10 cellular contexts compared by ENCODE assay signal in the genomic region with DNA sequence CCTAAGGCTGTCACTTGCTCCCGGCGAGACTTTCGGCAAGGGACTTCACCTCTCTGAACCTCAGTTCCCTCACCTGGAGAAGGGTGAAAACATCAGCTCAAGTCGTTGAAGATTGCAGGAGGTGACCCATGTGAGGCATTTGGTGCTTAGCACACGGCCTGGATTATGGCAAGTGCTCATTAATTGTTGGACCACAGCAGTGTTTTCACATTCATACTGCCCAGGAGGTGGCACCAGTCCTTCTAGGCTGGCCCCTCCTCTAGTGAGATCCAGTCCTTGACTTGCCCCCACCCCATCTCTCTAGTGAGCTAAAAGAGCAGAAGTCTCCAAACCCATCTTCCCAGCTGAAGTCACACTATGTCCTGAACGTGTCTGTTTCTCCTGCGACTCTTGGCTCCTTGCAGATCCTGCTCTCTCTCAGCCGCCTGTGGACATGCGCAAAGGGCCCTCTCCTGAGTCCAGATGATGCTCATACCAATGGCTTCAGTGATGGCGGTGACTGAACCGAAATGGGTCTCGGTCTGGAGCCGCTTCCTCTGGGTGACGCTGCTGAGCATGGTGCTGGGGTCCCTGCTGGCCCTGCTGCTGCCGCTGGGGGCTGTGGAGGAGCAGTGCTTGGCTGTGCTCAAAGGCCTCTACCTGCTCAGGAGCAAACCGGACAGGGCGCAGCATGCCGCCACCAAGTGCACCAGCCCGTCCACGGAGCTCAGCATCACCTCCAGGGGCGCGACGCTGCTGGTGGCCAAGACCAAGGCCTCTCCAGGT. TPM values are rescaled to one million over a fixed set of nuclear protein-coding genes. Genes with fewer than 3 reads are reported as not detected.
DNase-seq lines count a peak whose midpoint lies in the region; ATAC-seq and TF ChIP-seq lines count a peak whose summit lies in the region.
"Had no signal": no experiment of that assay in that cellular context is flagged by ENCODE, and none has a peak within 500 bp of the region (broad histone marks: within the 10 kb centered on the region; RNA-seq: fewer than 3 reads in every experiment).

No MANE protein-coding gene starts in this region.

- no peaks in the 10 kb centered on the region for H3K27me3 ChIP-seq in psoas muscle (ENCODE audit: insufficient read depth in 3 of 3, low read length in 2 of 3)

- H3K27me3 Mint-ChIP-seq in activated T-cell treated with anti-CD3 and anti-CD28 coated beads, Interleukin-2, amount 50 U/mL, for 72 hours (ENCODE audit: low read depth) = no peaks in the 10 kb centered on the region

- H3K36me3 Mint-ChIP-seq in activated T-cell treated with anti-CD3 and anti-CD28 coated beads, Interleukin-2, amount 50 U/mL, for 72 hours (ENCODE audit: insufficient read depth in 2 of 2) = peaks cover 6 to 11% of the 10 kb centered on the region in 2 donors
- H3K36me3 Mint-ChIP-seq in stimulated activated effector memory CD8-positive, alpha-beta T cell treated with anti-CD3 and anti-CD28 coated beads, Interleukin-12 subunit alpha, Interleukin-12 subunit beta, amount 100 ng/mL, for 72 hours = peaks cover 75% of the 10 kb centered on the region

- peaks cover 4 to 48% of the 10 kb centered on the region in 2 donors for H3K36me3 ChIP-seq in psoas muscle (ENCODE audit: insufficient read depth in 1 of 2, low read depth in 1 of 2)

- intact Hi-C loops in psoas muscle (cut with DNase I) = loop anchor here in 1 of 2 donors (10.0 kb wide), 1 partner anchor 832 kb away; the partner anchor contains the start of gene PWP1

- WGBS in psoas muscle, 3 donors = 81 to 84% (median 82%) methylated on average over 23 of the region's 23 CpGs

- peak overlapping the region; percentile 77 to 92 for H3K4me3 Mint-ChIP-seq in activated T-cell treated with anti-CD3 and anti-CD28 coated beads, Interleukin-2, amount 50 U/mL, for 72 hours
- H3K4me3 Mint-ChIP-seq in stimulated activated effector memory CD8-positive, alpha-beta T cell treated with anti-CD3 and anti-CD28 coated beads, Interleukin-12 subunit alpha, Interleukin-12 subunit beta, amount 100 ng/mL, for 72 hours = peak overlapping the region; percentile 89

- no peak overlapping the region for H3K4me3 ChIP-seq in psoas muscle

- no peaks in the 10 kb centered on the region for H3K9me3 ChIP-seq in psoas muscle

- no peak for DNase-seq in activated T-cell treated with anti-CD3 and anti-CD28 coated beads, Interleukin-2, amount 50 U/mL, for 72 hours
- DNase-seq in activated T-cell treated with anti-CD3 and anti-CD28 coated beads, Interleukin-2, amount 50 U/mL, for 48 hours = no peak
- peak; percentile 49 for DNase-seq in OCI-M1 (lab: John Stamatoyannopoulos, UW)
- DNase-seq in dermis blood vessel endothelial cell = peak; percentile 36
- DNase-seq in stimulated activated effector memory CD8-positive, alpha-beta T cell treated with anti-CD3 and anti-CD28 coated beads, Interleukin-12 subunit alpha, Interleukin-12 subunit beta, amount 100 ng/mL, for 72 hours (ENCODE audit: low spot score in 2 of 2) = no peak
- DNase-seq in psoas muscle = no peak
- DNase-seq in NCI-H1436 treated with DMSO at 0.1 percent for 48 hours (lab: John Stamatoyannopoulos, UW) = no peak
- DNase-seq: activated gamma-delta T cell, NCI-H510A had no signal

- no peak for TF ChIP-seq CTCF in psoas muscle (IDR thresholded peaks at IDR 0.05)

- H3K27ac ChIP-seq in psoas muscle = no peak overlapping the region

- H3K27ac Mint-ChIP-seq in activated T-cell treated with anti-CD3 and anti-CD28 coated beads, Interleukin-2, amount 50 U/mL, for 72 hours = peak overlapping the region; percentile 47
- peak overlapping the region; percentile 65 for H3K27ac Mint-ChIP-seq in stimulated activated effector memory CD8-positive, alpha-beta T cell treated with anti-CD3 and anti-CD28 coated beads, Interleukin-12 subunit alpha, Interleukin-12 subunit beta, amount 100 ng/mL, for 72 hours

- peaks cover 11% of the 10 kb centered on the region for H3K4me1 ChIP-seq in psoas muscle

- no peaks in the 10 kb centered on the region for H3K9me3 Mint-ChIP-seq in activated T-cell treated with anti-CD3 and anti-CD28 coated beads, Interleukin-2, amount 50 U/mL, for 72 hours
- no peaks in the 10 kb centered on the region for H3K9me3 Mint-ChIP-seq in stimulated activated effector memory CD8-positive, alpha-beta T cell treated with anti-CD3 and anti-CD28 coated beads, Interleukin-12 subunit alpha, Interleukin-12 subunit beta, amount 100 ng/mL, for 72 hours

- ATAC-seq in activated T-cell treated with anti-CD3 and anti-CD28 coated beads, Interleukin-2, amount 50 U/mL, for 72 hours (replicated peaks in 1 of 2) = no peak
- ATAC-seq in stimulated activated effector memory CD8-positive, alpha-beta T cell treated with anti-CD3 and anti-CD28 coated beads, Interleukin-12 subunit alpha, Interleukin-12 subunit beta, amount 100 ng/mL, for 72 hours = no peak
- ATAC-seq in psoas muscle (no peak), HG02840 (IDR thresholded peaks at IDR 0.05; ENCODE audit: low FRiP score, unreplicated experiment) (no peak)

- H3K4me1 Mint-ChIP-seq in activated T-cell treated with anti-CD3 and anti-CD28 coated beads, Interleukin-2, amount 50 U/mL, for 72 hours (ENCODE audit: low read depth) = peaks cover 33% of the 10 kb centered on the region
- H3K4me1 Mint-ChIP-seq in stimulated activated effector memory CD8-positive, alpha-beta T cell treated with anti-CD3 and anti-CD28 coated beads, Interleukin-12 subunit alpha, Interleukin-12 subunit beta, amount 100 ng/mL, for 72 hours = peaks cover 36% of the 10 kb centered on the region

RNA-seq across cellular contexts. Expression of gene FICD, which starts 1.6 kb away (rescaled TPM):
- 1 to 10 TPM; 4.0 to 7.7 TPM for total RNA-seq in activated T-cell treated with anti-CD3 and anti-CD28 coated beads, Interleukin-2, amount 50 U/mL, for 72 hours
- total RNA-seq in dermis blood vessel endothelial cell = 7.0 TPM in 2 replicates
- 1 to 10 TPM; 1.6 to 4.2 (median 2.8) TPM for total RNA-seq in psoas muscle
- 1 to 10 TPM; 5.0 to 5.5 (median 5.1) TPM for polyA plus RNA-seq in psoas muscle

RNA-seq across cellular contexts. Expression of gene SART3, which starts 44.3 kb away (rescaled TPM):
- 10 to 100 TPM; 75.7 to 78.8 TPM for total RNA-seq in activated T-cell treated with anti-CD3 and anti-CD28 coated beads, Interleukin-2, amount 50 U/mL, for 72 hours
- total RNA-seq in dermis blood vessel endothelial cell (59.3 and 76.7 TPM in 2 replicates), psoas muscle (10 to 100 TPM; 22.3 to 32.7 (median 24.9) TPM)
- polyA plus RNA-seq in psoas muscle = 10 to 100 TPM; 13.4 to 35.3 (median 22.5) TPM

RNA-seq across cellular contexts. Expression of gene ISCU, which starts 45.7 kb away (rescaled TPM):
- 100 to 1,000 TPM; 115 to 139 TPM for total RNA-seq in activated T-cell treated with anti-CD3 and anti-CD28 coated beads, Interleukin-2, amount 50 U/mL, for 72 hours
- total RNA-seq in dermis blood vessel endothelial cell = 96.5 and 106 TPM in 2 replicates
- 100 to 1,000 TPM; 148 to 225 (median 212) TPM for total RNA-seq in psoas muscle
- polyA plus RNA-seq in psoas muscle = 100 to 1,000 TPM; 190 to 352 (median 220) TPM

Comparison
In these comparisons a context has a peak if more than half of its experiments do, and no peak if none do; other contexts are left out.
1. DNase-seq: peak in OCI-M1 (single experiment) and dermis blood vessel endothelial cell (single experiment); none in activated T-cell treated with anti-CD3 and anti-CD28 coated beads, Interleukin-2, amount 50 U/mL, for 72 hours (0 of 2), activated T-cell treated with anti-CD3 and anti-CD28 coated beads, Interleukin-2, amount 50 U/mL, for 48 hours (0 of 2), stimulated activated effector memory CD8-positive, alpha-beta T cell treated with anti-CD3 and anti-CD28 coated beads, Interleukin-12 subunit alpha, Interleukin-12 subunit beta, amount 100 ng/mL, for 72 hours (0 of 2), psoas muscle (0 of 2) and NCI-H1436 treated with DMSO at 0.1 percent for 48 hours (single experiment).